Comparison of ENCODE assay signal across 15 cellular contexts in the genomic region with DNA sequence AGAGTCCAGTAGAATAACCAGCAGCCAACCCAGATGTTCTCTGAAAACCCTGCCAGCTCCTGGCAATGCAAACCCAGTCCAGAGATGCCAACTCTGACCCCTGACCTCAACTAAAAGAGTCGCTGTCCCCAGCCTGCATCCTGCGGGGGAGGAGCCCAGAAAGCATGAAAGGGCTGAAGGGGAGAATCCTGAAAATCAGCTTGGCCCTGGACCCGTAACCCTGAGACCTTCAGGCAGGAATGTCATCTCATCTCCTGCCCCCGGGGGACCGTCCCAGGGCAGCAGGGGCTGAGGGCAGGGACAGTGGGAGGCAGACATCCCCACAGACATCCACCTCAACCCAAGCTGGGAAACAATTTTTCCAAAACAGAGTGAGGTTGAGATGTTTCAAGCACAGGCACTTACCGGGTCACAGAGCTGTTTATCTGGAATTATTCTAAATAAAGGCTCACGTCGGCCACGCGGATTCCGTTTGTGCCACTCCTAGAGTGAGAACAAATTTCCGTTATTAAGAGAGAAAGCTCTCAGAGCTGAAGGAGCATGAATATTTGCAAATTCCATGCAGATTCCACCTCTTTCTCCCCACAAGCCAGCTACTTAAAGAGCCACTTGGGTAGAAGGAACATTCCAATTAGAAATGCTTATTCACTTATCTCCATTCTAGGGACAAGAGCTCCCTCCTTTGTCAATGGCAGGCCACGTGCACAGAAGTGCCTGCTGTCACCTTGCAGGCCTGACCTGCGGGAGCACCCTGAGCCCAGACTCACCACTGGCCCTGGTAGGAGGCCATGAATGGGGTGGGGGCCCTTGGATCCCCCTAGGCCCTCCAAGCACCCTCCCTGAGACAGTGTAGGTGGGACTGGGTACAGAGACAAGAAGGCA.
A peak's percentile ranks its signal among the peaks of the same experiment; 100 is the strongest.
DNase-seq lines count a peak whose midpoint lies in the region; ATAC-seq and TF ChIP-seq lines count a peak whose summit lies in the region.
"Had no signal": no experiment of that assay in that cellular context is flagged by ENCODE, and none has a peak within 500 bp of the region (broad histone marks: within the 10 kb centered on the region; RNA-seq: fewer than 3 reads in every experiment).

No MANE protein-coding gene starts in this region.

- no peaks in the 10 kb centered on the region for H3K36me3 Mint-ChIP-seq in endodermal cell (ENCODE audit: low read depth)
- peaks cover 9% of the 10 kb centered on the region for H3K36me3 Mint-ChIP-seq in glutamatergic neuron (ENCODE audit: unreplicated experiment)

- no peak overlapping the region for H2BK5ac ChIP-seq in neuronal stem cell (ENCODE audit: low read length)

- H4K20me1 ChIP-seq in DND-41 (ENCODE audit: insufficient read depth, low read length) (peaks cover 2% of the 10 kb centered on the region; the same call in 1 of the 2 replicates), GM23248 (ENCODE audit: insufficient read depth) (no peaks in the 10 kb centered on the region)

- H3K4ac ChIP-seq in neuronal stem cell (ENCODE audit: low read length) = no peak overlapping the region

- no peaks in the 10 kb centered on the region for H3F3A ChIP-seq in GM23248 (ENCODE audit: insufficient read depth)

- no peak overlapping the region for H3K27ac ChIP-seq in DND-41 (ENCODE audit: low read length)
- H3K27ac ChIP-seq in endodermal cell (ENCODE audit: low read depth, low read length) = no peak overlapping the region
- H3K27ac ChIP-seq in neuronal stem cell (replicated peaks; ENCODE audit: low read length) = no peak overlapping the region
- H3K27ac ChIP-seq in GM23248 = no peak overlapping the region
- H3K27ac ChIP-seq: pancreas had no signal

- H3K79me1 ChIP-seq in neuronal stem cell (ENCODE audit: low read depth, low read length) = no peaks in the 10 kb centered on the region

- H3K79me2 ChIP-seq in DND-41 (ENCODE audit: insufficient read depth, low read length) = no peaks in the 10 kb centered on the region
- H3K79me2 ChIP-seq in GM23248 (ENCODE audit: insufficient read depth) = no peaks in the 10 kb centered on the region

- H3K4me3 Mint-ChIP-seq in endodermal cell (no peak overlapping the region), glutamatergic neuron (ENCODE audit: unreplicated experiment) (no peak overlapping the region)

- in situ Hi-C loops in GM23248 (cut with MboI) = no loop called here

- H3K4me3 ChIP-seq in DND-41 (ENCODE audit: low read depth in 1 of 2, low read length in 2 of 2) = no peak overlapping the region
- no peak overlapping the region for H3K4me3 ChIP-seq in NB4 (ENCODE audit: low read depth, low read length)
- no peak overlapping the region for H3K4me3 ChIP-seq in endodermal cell (ENCODE audit: low read length)
- no peak overlapping the region for H3K4me3 ChIP-seq in neuronal stem cell (ENCODE audit: low read length in 2 of 2)
- no peak overlapping the region for H3K4me3 ChIP-seq in GM23248
- H3K4me3 ChIP-seq: pancreas had no signal

- H2AK5ac ChIP-seq in neuronal stem cell (ENCODE audit: low read depth, low read length) = no peak overlapping the region

- H3K27me3 ChIP-seq in DND-41 (ENCODE audit: insufficient read depth, low read length, poor library complexity) = peaks cover 7% of the 10 kb centered on the region
- no peaks in the 10 kb centered on the region for H3K27me3 ChIP-seq in endodermal cell (ENCODE audit: control insufficient read depth, insufficient read depth, low read length, poor library complexity, severe bottlenecking)
- H3K27me3 ChIP-seq in neuronal stem cell (ENCODE audit: control insufficient read depth in 3 of 3, insufficient read depth in 3 of 3, low read depth in 1 of 3, low read length in 3 of 3) = peaks cover 0 to 33% (median 0%) of the 10 kb centered on the region in 3 experiments
- H3K27me3 ChIP-seq in GM23248 (replicated peaks; ENCODE audit: insufficient read depth) = no peaks in the 10 kb centered on the region
- H3K27me3 ChIP-seq: pancreas had no signal

- no peak overlapping the region for H2BK12ac ChIP-seq in neuronal stem cell (ENCODE audit: low read length)

- 79 to 92% methylated on average over 7 to 14 of the region's 14 CpGs for WGBS in endodermal cell (ENCODE audit: insufficient coverage in 1 of 2, insufficient read length in 1 of 2), 2 experiments
- WGBS in neuronal stem cell (ENCODE audit: extremely low coverage in 2 of 2, insufficient read length in 2 of 2, insufficient replicate concordance in 1 of 2), 2 donors = no CpG with 5 or more reads among the region's 14 CpGs
- WGBS in GM23248 (ENCODE audit: low coverage in 1 of 2, low lambda C conversion rate in 2 of 2, missing lambda C conversion rate in 2 of 2), 2 experiments = 55 to 57% methylated on average over 14 of the region's 14 CpGs

- no peak overlapping the region for H3K27ac Mint-ChIP-seq in endodermal cell
- no peak overlapping the region for H3K27ac Mint-ChIP-seq in glutamatergic neuron (ENCODE audit: unreplicated experiment)

- DNase-seq in DND-41 (no peak), NB4 (ENCODE audit: low read depth) (peak; percentile 20), endodermal cell (peak; percentile 72), neuronal stem cell (ENCODE audit: low spot score) (no peak), glutamatergic neuron (no peak), C1 segment of cervical spinal cord (lab: John Stamatoyannopoulos, UW) (no peak), GM23248 (no peak)
- DNase-seq: activated CD4-positive, alpha-beta T cell treated with anti-CD3 and anti-CD28 coated beads for 48 hours; activated CD8-positive, alpha-beta memory T cell treated with anti-CD3 and anti-CD28 coated beads, Interleukin-2, amount 50 U/mL, for 4 hours; activated naive CD4-positive, alpha-beta T cell; AML-193; NCI-H187; stimulated activated CD4-positive, alpha-beta T cell treated with anti-CD3 and anti-CD28 coated beads, Interleukin-4, amount 100 ng/mL, for 24 hours had no signal

- no peak for TF ChIP-seq POLR2A in NB4 (IDR thresholded peaks at IDR 0.05; ENCODE audit: extremely low read depth, insufficient read length)

- no peaks in the 10 kb centered on the region for H3K9me3 ChIP-seq in DND-41 (ENCODE audit: insufficient read depth, low read length, severe bottlenecking)
- H3K9me3 ChIP-seq in endodermal cell (ENCODE audit: control insufficient read depth, low read length) = no peaks in the 10 kb centered on the region
- no peaks in the 10 kb centered on the region for H3K9me3 ChIP-seq in neuronal stem cell (replicated peaks in 1 of 2; ENCODE audit: control insufficient read depth in 2 of 2, insufficient read depth in 1 of 2, low read depth in 1 of 2, low read length in 2 of 2)
- H3K9me3 ChIP-seq in GM23248 (ENCODE audit: low read depth) = no peaks in the 10 kb centered on the region
- H3K9me3 ChIP-seq: pancreas had no signal

- H3K4me1 Mint-ChIP-seq in endodermal cell (no peaks in the 10 kb centered on the region), glutamatergic neuron (ENCODE audit: low read depth, unreplicated experiment) (peaks cover 11% of the 10 kb centered on the region)

- no peak overlapping the region for H2BK15ac ChIP-seq in neuronal stem cell (ENCODE audit: low read length)

- no peak overlapping the region for H3K14ac ChIP-seq in neuronal stem cell (ENCODE audit: low read length)

- H3K23ac ChIP-seq in neuronal stem cell (ENCODE audit: low read depth, low read length, poor library complexity) = no peak overlapping the region

- no peak overlapping the region for H3K4me2 ChIP-seq in DND-41 (ENCODE audit: insufficient read depth, low read length)
- no peak overlapping the region for H3K4me2 ChIP-seq in neuronal stem cell (ENCODE audit: insufficient read depth, low read length, poor library complexity, severe bottlenecking)
- no peak overlapping the region for H3K4me2 ChIP-seq in GM23248 (ENCODE audit: unreplicated experiment)

- no peaks in the 10 kb centered on the region for H3K36me3 ChIP-seq in DND-41 (ENCODE audit: insufficient read depth, low read length)
- H3K36me3 ChIP-seq in endodermal cell (ENCODE audit: control insufficient read depth, insufficient read depth, low read length) = no peaks in the 10 kb centered on the region
- H3K36me3 ChIP-seq in neuronal stem cell (replicated peaks in 1 of 2; ENCODE audit: control insufficient read depth in 2 of 2, insufficient read depth in 2 of 2, low read length in 2 of 2) = no peaks in the 10 kb centered on the region
- no peaks in the 10 kb centered on the region for H3K36me3 ChIP-seq in GM23248 (ENCODE audit: low read depth)
- H3K36me3 ChIP-seq: pancreas had no signal

- H3K27me3 Mint-ChIP-seq in endodermal cell (ENCODE audit: insufficient read depth) = peaks cover 3% of the 10 kb centered on the region
- peaks cover 17% of the 10 kb centered on the region for H3K27me3 Mint-ChIP-seq in glutamatergic neuron (ENCODE audit: unreplicated experiment)

- no peak overlapping the region for H4K8ac ChIP-seq in neuronal stem cell (ENCODE audit: low read depth, low read length)

- H4K91ac ChIP-seq in neuronal stem cell (ENCODE audit: low read depth, low read length, poor library complexity) = no peak overlapping the region

- H3K9ac ChIP-seq in DND-41 (ENCODE audit: low read depth, low read length) (no peak overlapping the region), endodermal cell (ENCODE audit: extremely low read depth, low read length, poor library complexity, severe bottlenecking) (no peak overlapping the region), neuronal stem cell (ENCODE audit: low read depth, low read length, poor library complexity) (peak overlapping the region; percentile 61), GM23248 (no peak overlapping the region)

- peak; percentile 32 for TF ChIP-seq CTCF in DND-41 (IDR thresholded peaks at IDR 0.05; ENCODE audit: borderline replicate concordance, extremely low read depth, low read length, poor library complexity, severe bottlenecking)
- TF ChIP-seq CTCF in NB4 (IDR thresholded peaks at IDR 0.05; ENCODE audit: low read depth, low read length) = no peak
- no peak for TF ChIP-seq CTCF in endodermal cell (conservative IDR thresholded peaks at IDR 0.05)
- no peak for TF ChIP-seq CTCF in glutamatergic neuron (IDR thresholded peaks at IDR 0.05; ENCODE audit: partially characterized antibody, unreplicated experiment)

- H2AFZ ChIP-seq in DND-41 (ENCODE audit: low read depth, low read length) (no peak overlapping the region), neuronal stem cell (ENCODE audit: low read length) (no peak overlapping the region), GM23248 (no peak overlapping the region)

- no peak overlapping the region for H2BK120ac ChIP-seq in neuronal stem cell (ENCODE audit: low read depth, low read length)

- ATAC-seq in DND-41 (ENCODE audit: insufficient read depth, low read depth) = no peak
- ATAC-seq: left colon, pancreas had no signal

- H3K18ac ChIP-seq in neuronal stem cell (ENCODE audit: low read length) = peak overlapping the region; percentile 21

- H3K9me3 Mint-ChIP-seq in endodermal cell (no peaks in the 10 kb centered on the region), glutamatergic neuron (ENCODE audit: unreplicated experiment) (peaks cover 9% of the 10 kb centered on the region)

- no peaks in the 10 kb centered on the region for H3K4me1 ChIP-seq in DND-41 (ENCODE audit: insufficient read depth, low read length)
- peaks cover 4% of the 10 kb centered on the region for H3K4me1 ChIP-seq in endodermal cell (ENCODE audit: control insufficient read depth, insufficient read depth, low read length)
- peaks cover 0 to 10% of the 10 kb centered on the region in 2 donors for H3K4me1 ChIP-seq in neuronal stem cell (ENCODE audit: control insufficient read depth in 2 of 2, insufficient read depth in 1 of 2, low read depth in 1 of 2, low read length in 2 of 2)
- H3K4me1 ChIP-seq in GM23248 (ENCODE audit: insufficient read depth) = no peaks in the 10 kb centered on the region
- H3K4me1 ChIP-seq: pancreas had no signal

- H3K9me2 ChIP-seq in GM23248 (ENCODE audit: insufficient read depth) = no peaks in the 10 kb centered on the region

Comparison
In these comparisons a context has a peak if more than half of its experiments do, and no peak if none do; other contexts are left out.
1. DNase-seq: peak in NB4 (single experiment) and endodermal cell (single experiment); none in DND-41 (single experiment), neuronal stem cell (single experiment), glutamatergic neuron (single experiment), C1 segment of cervical spinal cord (0 of 14) and GM23248 (single experiment).